Comparison of ENCODE assay signal across 8 cellular contexts in genomic region chr7:73557397-73558257, GRCh38. TPM values are rescaled to one million over a fixed set of nuclear protein-coding genes. Genes with fewer than 3 reads are reported as not detected.
DNase-seq lines count a peak whose midpoint lies in the region; ATAC-seq, FAIRE-seq and TF ChIP-seq lines count a peak whose summit lies in the region.

Gene BCL7B, minus strand, starts transcription at chr7:73557690. Its CDS starts 112 bp downstream, at chr7:73557578.

- H3K4me3 ChIP-seq in HUES6 (ENCODE audit: low read depth, low read length): peak within 1 kb of the TSS; percentile 62
- peak within 1 kb of the TSS; percentile 81 to 87 for H3K4me3 ChIP-seq in neuronal stem cell (ENCODE audit: low read length in 2 of 2)

- H3K23ac ChIP-seq in neuronal stem cell (ENCODE audit: low read depth, low read length, poor library complexity): peak within 1 kb of the TSS; percentile 98

- peak within 1 kb of the TSS; percentile 38 for H3K14ac ChIP-seq in neuronal stem cell (ENCODE audit: low read length)

- DNase-seq in DMS 273 (lab: John Stamatoyannopoulos, UW; ENCODE audit: unreplicated experiment) (peak; percentile 94), SHP77 treated with DMSO at 0.1 percent for 48 hours (lab: John Stamatoyannopoulos, UW) (peak; percentile 26), frontal cortex (ENCODE audit: low spot score in 2 of 2) (peak; percentile 92), neuronal stem cell (ENCODE audit: low spot score) (peak; percentile 68)
- DNase-seq in activated naive CD4-positive, alpha-beta T cell (lab: John Stamatoyannopoulos, UW): peak; percentile 44 to 76 (median 54)

- peak; percentile 26 for ATAC-seq in GM21367 (IDR thresholded peaks at IDR 0.05; ENCODE audit: unreplicated experiment)

- TF ChIP-seq CTCF in subcutaneous adipose tissue (IDR thresholded peaks at IDR 0.05; ENCODE audit: low read depth): no peak

- H3K27me3 ChIP-seq in HUES6 (ENCODE audit: control insufficient read depth, insufficient read depth, low read length): peaks cover 11% of the 10 kb centered on the region
- H3K27me3 ChIP-seq in neuronal stem cell (ENCODE audit: control insufficient read depth in 3 of 3, insufficient read depth in 3 of 3, low read depth in 1 of 3, low read length in 3 of 3): peaks cover 0 to 2% (median 0%) of the 10 kb centered on the region in 3 experiments

- H2BK12ac ChIP-seq in neuronal stem cell (ENCODE audit: low read length): no peak within 1 kb of the TSS

- H3K4ac ChIP-seq in neuronal stem cell (ENCODE audit: low read length): peak within 1 kb of the TSS; percentile 76

- peak within 1 kb of the TSS; percentile 49 for H2BK15ac ChIP-seq in neuronal stem cell (ENCODE audit: low read length)

- H3K18ac ChIP-seq in neuronal stem cell (ENCODE audit: low read length): peak within 1 kb of the TSS; percentile 99

- H2AK5ac ChIP-seq in neuronal stem cell (ENCODE audit: low read depth, low read length): peak within 1 kb of the TSS; percentile 4

- peak within 1 kb of the TSS; percentile 70 for H3K4me2 ChIP-seq in neuronal stem cell (ENCODE audit: insufficient read depth, low read length, poor library complexity, severe bottlenecking)

- H3K27ac ChIP-seq in HUES6 (ENCODE audit: low read depth, low read length): peak within 1 kb of the TSS; percentile 95; the same call in 1 of the 2 replicates
- H3K27ac ChIP-seq in neuronal stem cell (replicated peaks; ENCODE audit: low read length): peak within 1 kb of the TSS; percentile 99

- peak within 1 kb of the TSS; percentile 43 for H4K8ac ChIP-seq in neuronal stem cell (ENCODE audit: low read depth, low read length)

- H3K36me3 ChIP-seq in HUES6 (ENCODE audit: control insufficient read depth, insufficient read depth, low read length) (0 out of 2 replicates have a peak, but pooled peaks cover 2% of the 10 kb centered on the region), neuronal stem cell (replicated peaks in 1 of 2; ENCODE audit: control insufficient read depth in 2 of 2, insufficient read depth in 2 of 2, low read length in 2 of 2) (peaks cover 4 to 23% of the 10 kb centered on the region in 2 donors)

- peak within 1 kb of the TSS; percentile 94 for H3K9ac ChIP-seq in HUES6 (ENCODE audit: low read length)
- H3K9ac ChIP-seq in neuronal stem cell (ENCODE audit: low read depth, low read length, poor library complexity): peak within 1 kb of the TSS; percentile 97

- H3K4me1 ChIP-seq in HUES6 (ENCODE audit: control insufficient read depth, insufficient read depth, low read length) (no peaks in the 10 kb centered on the region), neuronal stem cell (ENCODE audit: control insufficient read depth in 2 of 2, insufficient read depth in 1 of 2, low read depth in 1 of 2, low read length in 2 of 2) (peaks cover 3 to 4% of the 10 kb centered on the region in 2 donors)

- no CpG with 5 or more reads among the region's 83 CpGs for WGBS in neuronal stem cell (ENCODE audit: extremely low coverage in 2 of 2, insufficient read length in 2 of 2, insufficient replicate concordance in 1 of 2), 2 donors

- H2BK120ac ChIP-seq in neuronal stem cell (ENCODE audit: low read depth, low read length): no peak within 1 kb of the TSS

- peak within 1 kb of the TSS; percentile 98 for H2BK5ac ChIP-seq in neuronal stem cell (ENCODE audit: low read length)

- no peak for FAIRE-seq in frontal cortex (lab: Jason Lieb, UNC)

- no peaks in the 10 kb centered on the region for H3K9me3 ChIP-seq in HUES6 (ENCODE audit: control insufficient read depth, insufficient read depth, low read depth, low read length)
- H3K9me3 ChIP-seq in neuronal stem cell (replicated peaks in 1 of 2; ENCODE audit: control insufficient read depth in 2 of 2, insufficient read depth in 1 of 2, low read depth in 1 of 2, low read length in 2 of 2): peaks cover 0 to 2% of the 10 kb centered on the region in 2 donors

- peak within 1 kb of the TSS; percentile 95 for H2AFZ ChIP-seq in neuronal stem cell (ENCODE audit: low read length)

- H3K79me1 ChIP-seq in neuronal stem cell (ENCODE audit: low read depth, low read length): peaks cover 12% of the 10 kb centered on the region

- H4K91ac ChIP-seq in neuronal stem cell (ENCODE audit: low read depth, low read length, poor library complexity): no peak within 1 kb of the TSS

RNA-seq across cellular contexts. Expression of gene BCL7B, which starts in this region (rescaled TPM):
- total RNA-seq in frontal cortex: 6.5 TPM
- 49.2 TPM for polyA plus RNA-seq in neuronal stem cell (2013, experiment 1 of 2)
- polyA plus RNA-seq in neuronal stem cell (2013, experiment 2 of 2): 49.9 TPM
- total RNA-seq in subcutaneous adipose tissue: 10 to 100 TPM; 61.0 to 91.4 (median 69.0) TPM

Comparison
In these comparisons a context has a peak if more than half of its experiments do, and no peak if none do; other contexts are left out.
1. Peak in every context shown above with its lines: DNase-seq, ATAC-seq, H3K4me3 ChIP-seq and H3K27ac ChIP-seq.
2. DNase-seq: peak in every context shown above with its lines; median percentile 94 in DMS 273; 92 in frontal cortex; 68 in neuronal stem cell; 54 in activated naive CD4-positive, alpha-beta T cell; 26 in SHP77 treated with DMSO at 0.1 percent for 48 hours.